11 cellular contexts compared by ENCODE assay signal in the genomic region with DNA sequence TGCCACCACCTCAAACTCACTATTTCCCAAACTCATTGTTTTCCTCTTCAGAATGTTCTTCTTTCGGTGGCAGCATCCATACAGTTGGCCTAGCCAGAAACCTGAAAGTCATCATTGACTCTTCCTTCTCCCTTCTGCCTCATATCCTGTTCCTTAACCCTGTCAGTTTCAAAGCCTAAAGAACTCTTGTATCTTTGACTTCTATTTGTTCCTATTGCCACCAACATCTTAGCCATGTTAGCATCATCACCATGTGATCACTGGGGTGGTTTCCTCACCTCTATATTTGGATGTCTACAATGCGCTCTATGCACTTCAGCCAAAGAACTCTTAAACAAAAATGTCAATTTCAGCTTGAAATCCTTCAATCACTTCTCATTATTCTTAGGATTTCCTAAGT. TPM values are rescaled to one million over a fixed set of nuclear protein-coding genes. Genes with fewer than 3 reads are reported as not detected.
DNase-seq lines count a peak whose midpoint lies in the region; ATAC-seq, FAIRE-seq and TF ChIP-seq lines count a peak whose summit lies in the region.
"Had no signal": no experiment of that assay in that cellular context is flagged by ENCODE, and none has a peak within 500 bp of the region (broad histone marks: within the 10 kb centered on the region; RNA-seq: fewer than 3 reads in every experiment).

No MANE protein-coding gene starts in this region.

- H3K9ac ChIP-seq in neuronal stem cell (ENCODE audit: low read depth, low read length, poor library complexity) = no peak overlapping the region
- H3K9ac ChIP-seq in kidney (ENCODE audit: low read length in 2 of 2) = no peak overlapping the region

- H3K36me3 ChIP-seq in neuronal stem cell (replicated peaks in 1 of 2; ENCODE audit: control insufficient read depth in 2 of 2, insufficient read depth in 2 of 2, low read length in 2 of 2) (no peaks in the 10 kb centered on the region), kidney (ENCODE audit: control insufficient read depth in 1 of 2, insufficient read depth in 2 of 2, low read length in 2 of 2) (no peaks in the 10 kb centered on the region)

- peaks cover 5 to 14% of the 10 kb centered on the region in 2 donors for H3K4me1 Mint-ChIP-seq in effector memory CD8-positive, alpha-beta T cell (ENCODE audit: low read depth in 2 of 2)

- peaks cover 3 to 5% of the 10 kb centered on the region in 2 donors for H3K4me1 ChIP-seq in neuronal stem cell (ENCODE audit: control insufficient read depth in 2 of 2, insufficient read depth in 1 of 2, low read depth in 1 of 2, low read length in 2 of 2)
- H3K4me1 ChIP-seq in kidney (ENCODE audit: control insufficient read depth in 1 of 2, insufficient read depth in 1 of 2, low read depth in 1 of 2, low read length in 2 of 2) = no peaks in the 10 kb centered on the region

- no peak for FAIRE-seq in kidney (lab: Jason Lieb, UNC)
- FAIRE-seq: endometrium had no signal

- no peak overlapping the region for H2BK5ac ChIP-seq in neuronal stem cell (ENCODE audit: low read length)

- H3K27me3 Mint-ChIP-seq in effector memory CD8-positive, alpha-beta T cell = no peaks in the 10 kb centered on the region

- no peak overlapping the region for H3K14ac ChIP-seq in neuronal stem cell (ENCODE audit: low read length)

- no peak overlapping the region for H3K23ac ChIP-seq in neuronal stem cell (ENCODE audit: low read depth, low read length, poor library complexity)

- DNase-seq in EH (ENCODE audit: low read depth) (peak; percentile 16), epithelial cell of esophagus (ENCODE audit: low read depth) (peak; percentile 5), neuronal stem cell (ENCODE audit: low spot score) (no peak), kidney (no peak), left lobe of liver (ENCODE audit: low spot score) (no peak)
- DNase-seq in effector memory CD8-positive, alpha-beta T cell = no peak
- DNase-seq: activated T-cell treated with anti-CD3 and anti-CD28 coated beads, Interleukin-2, amount 50 U/mL, for 48 hours; NCI-H1930 had no signal

- no peak overlapping the region for H3K4me3 Mint-ChIP-seq in effector memory CD8-positive, alpha-beta T cell

- H3K18ac ChIP-seq in neuronal stem cell (ENCODE audit: low read length) = no peak overlapping the region

- peaks cover 38% of the 10 kb centered on the region for H3K36me3 Mint-ChIP-seq in effector memory CD8-positive, alpha-beta T cell (ENCODE audit: insufficient read depth)

- no peak overlapping the region for H2BK120ac ChIP-seq in neuronal stem cell (ENCODE audit: low read depth, low read length)

- H2BK12ac ChIP-seq in neuronal stem cell (ENCODE audit: low read length) = no peak overlapping the region

- H3K27ac Mint-ChIP-seq in effector memory CD8-positive, alpha-beta T cell = peak overlapping the region in 1 of 2 donors; percentile 77

- no peak overlapping the region for H2BK15ac ChIP-seq in neuronal stem cell (ENCODE audit: low read length)

- H3K4me3 ChIP-seq in epithelial cell of esophagus (ENCODE audit: low read length) (no peak overlapping the region), neuronal stem cell (ENCODE audit: low read length in 2 of 2) (no peak overlapping the region), kidney (ENCODE audit: low read length in 2 of 2) (no peak overlapping the region)

- H3K4ac ChIP-seq in neuronal stem cell (ENCODE audit: low read length) = no peak overlapping the region

- no peak overlapping the region for H3K27ac ChIP-seq in neuronal stem cell (replicated peaks; ENCODE audit: low read length)
- H3K27ac ChIP-seq in kidney (ENCODE audit: low read depth in 2 of 2, low read length in 2 of 2) = no peak overlapping the region

- H3K9me3 Mint-ChIP-seq in effector memory CD8-positive, alpha-beta T cell = no peaks in the 10 kb centered on the region

- intact Hi-C loops in kidney (cut with DNase I) = no loop called here

- no peaks in the 10 kb centered on the region for H3K27me3 ChIP-seq in neuronal stem cell (ENCODE audit: control insufficient read depth in 3 of 3, insufficient read depth in 3 of 3, low read depth in 1 of 3, low read length in 3 of 3)

- H3K4me2 ChIP-seq in neuronal stem cell (ENCODE audit: insufficient read depth, low read length, poor library complexity, severe bottlenecking) = no peak overlapping the region

- no peaks in the 10 kb centered on the region for H3K79me1 ChIP-seq in neuronal stem cell (ENCODE audit: low read depth, low read length)

- no peak overlapping the region for H2AFZ ChIP-seq in neuronal stem cell (ENCODE audit: low read length)

- WGBS in neuronal stem cell (ENCODE audit: extremely low coverage in 2 of 2, insufficient read length in 2 of 2, insufficient replicate concordance in 1 of 2), 2 donors = no CpG with 5 or more reads among the region's 2 CpGs

- H2AK5ac ChIP-seq in neuronal stem cell (ENCODE audit: low read depth, low read length) = no peak overlapping the region

- ATAC-seq in GM21381 (IDR thresholded peaks at IDR 0.05; ENCODE audit: unreplicated experiment) (peak; percentile 24), HG03520 (IDR thresholded peaks at IDR 0.05; ENCODE audit: unreplicated experiment) (peak; percentile 42), left lobe of liver (no peak)
- no peak for ATAC-seq in effector memory CD8-positive, alpha-beta T cell (replicated peaks)

- H4K8ac ChIP-seq in neuronal stem cell (ENCODE audit: low read depth, low read length) = no peak overlapping the region

- H3K9me3 ChIP-seq in neuronal stem cell (replicated peaks in 1 of 2; ENCODE audit: control insufficient read depth in 2 of 2, insufficient read depth in 1 of 2, low read depth in 1 of 2, low read length in 2 of 2) (no peaks in the 10 kb centered on the region), kidney (ENCODE audit: control insufficient read depth in 1 of 2, low read length in 2 of 2) (no peaks in the 10 kb centered on the region)

- no peak overlapping the region for H4K91ac ChIP-seq in neuronal stem cell (ENCODE audit: low read depth, low read length, poor library complexity)

- TF ChIP-seq CTCF in epithelial cell of esophagus (IDR thresholded peaks at IDR 0.05; ENCODE audit: insufficient read depth, low read depth, low read length, missing control alignments) = no peak
- no peak for TF ChIP-seq CTCF in kidney (IDR thresholded peaks at IDR 0.05; ENCODE audit: borderline replicate concordance, extremely low read depth, insufficient read depth)

RNA-seq across cellular contexts. Expression of a gene that starts 29.0 kb away (rescaled TPM):
- 0.25 TPM for polyA plus RNA-seq in neuronal stem cell (2013, experiment 1 of 2)
- 0.44 TPM for polyA plus RNA-seq in neuronal stem cell (2013, experiment 2 of 2)
- total RNA-seq in kidney = 20.2 TPM
- 3.5 TPM for polyA plus RNA-seq in kidney (ENCODE audit: insufficient read depth, low read depth, low replicate concordance)
- total RNA-seq in left lobe of liver = 9.8 TPM

RNA-seq across cellular contexts. Expression of a gene that starts 45.5 kb away (rescaled TPM):
- polyA plus RNA-seq in neuronal stem cell (2013, experiment 1 of 2) = 107 TPM
- polyA plus RNA-seq in neuronal stem cell (2013, experiment 2 of 2) = 114 TPM
- 120 TPM for total RNA-seq in kidney
- 43.4 TPM for polyA plus RNA-seq in kidney (ENCODE audit: insufficient read depth, low read depth, low replicate concordance)
- 8.9 TPM for total RNA-seq in left lobe of liver

Comparison
In these comparisons a context has a peak if more than half of its experiments do, and no peak if none do; other contexts are left out.
1. DNase-seq: peak in EH (single experiment) and epithelial cell of esophagus (single experiment); none in effector memory CD8-positive, alpha-beta T cell (0 of 3), neuronal stem cell (single experiment), kidney (single experiment) and left lobe of liver (single experiment).
2. ATAC-seq: peak in GM21381 (single experiment) and HG03520 (single experiment); none in effector memory CD8-positive, alpha-beta T cell (single experiment) and left lobe of liver (single experiment).
3. RNA of a gene that starts 45.5 kb away (total RNA-seq): 120 TPM in kidney (single experiment); 8.9 TPM in left lobe of liver (single experiment); every median in the first group is over 10 times any median in the second.